1 cellular context compared by ENCODE assay signal in genomic region chr2:60552096-60552850, GRCh38.
TF ChIP-seq lines count a peak whose summit lies in the region.

No MANE protein-coding gene starts in this region.

TF ChIP-seq in HEK293, 187 proteins besides CTCF, POLR2A, EP300 and RAD21 (continued from another document and continues in another):
- no peak for TF ChIP-seq INSM2 (tag by site-specific recombination; IDR thresholded peaks at IDR 0.05)
- TF ChIP-seq PRDM6 (tag by site-specific recombination; IDR thresholded peaks at IDR 0.05) = peak; percentile 4
- no peak for TF ChIP-seq ZNF777 (tag by site-specific recombination; IDR thresholded peaks at IDR 0.05; ENCODE audit: borderline replicate concordance)
- TF ChIP-seq HOXD13 (CRISPR knock-in tag; IDR thresholded peaks at IDR 0.05; ENCODE audit: borderline replicate concordance) = no peak
- TF ChIP-seq ZNF398 (tag by site-specific recombination; IDR thresholded peaks at IDR 0.05) = peak; percentile 82
- TF ChIP-seq ZNF658 (tag by site-specific recombination; IDR thresholded peaks at IDR 0.05) = no peak
- TF ChIP-seq ZNF335 (tag by site-specific recombination; conservative IDR thresholded peaks at IDR 0.05) = peak; percentile 93
- no peak for TF ChIP-seq ZNF701 (tag by site-specific recombination; IDR thresholded peaks at IDR 0.05)
- no peak for TF ChIP-seq ZNF391 (tag by site-specific recombination; IDR thresholded peaks at IDR 0.05; ENCODE audit: borderline replicate concordance, low read depth)
- TF ChIP-seq SETDB1 (IDR thresholded peaks at IDR 0.05; ENCODE audit: insufficient read length, low read length) = no peak
- no peak for TF ChIP-seq TCF7L2 (IDR thresholded peaks at IDR 0.05; ENCODE audit: borderline replicate concordance, low read depth, low read length)
- no peak for TF ChIP-seq ZSCAN18 (tag by site-specific recombination; IDR thresholded peaks at IDR 0.05)
- no peak for TF ChIP-seq ZNF707 (tag by site-specific recombination; IDR thresholded peaks at IDR 0.05)
- peak; percentile 86 for TF ChIP-seq ZBTB26 (tag by site-specific recombination; optimal IDR thresholded peaks at IDR 0.05)
- TF ChIP-seq MEIS1 (CRISPR knock-in tag; IDR thresholded peaks at IDR 0.05; ENCODE audit: borderline replicate concordance) = no peak
- no peak for TF ChIP-seq ZNF449 (tag by site-specific recombination; IDR thresholded peaks at IDR 0.05)
- no peak for TF ChIP-seq TSHZ1 (tag by site-specific recombination; IDR thresholded peaks at IDR 0.05; ENCODE audit: borderline replicate concordance)
- no peak for TF ChIP-seq ZNF175 (tag by site-specific recombination; IDR thresholded peaks at IDR 0.05)
- no peak for TF ChIP-seq YY1 (tag by site-specific recombination; IDR thresholded peaks at IDR 0.05)
- TF ChIP-seq ZBTB10 (tag by site-specific recombination; IDR thresholded peaks at IDR 0.05) = no peak
- peak; percentile 62; the same call in 1 of the 2 replicates for TF ChIP-seq ZEB2 (tag by site-specific recombination; IDR thresholded peaks at IDR 0.05)
- TF ChIP-seq GLIS2 (tag by site-specific recombination; IDR thresholded peaks at IDR 0.05) = peak; percentile 77
- TF ChIP-seq ZSCAN16 (tag by site-specific recombination; IDR thresholded peaks at IDR 0.05) = no peak
- TF ChIP-seq REST (tag by site-specific recombination; IDR thresholded peaks at IDR 0.05) = 0 out of 2 replicates have a peak, but pooled peaks have one; percentile 14
- TF ChIP-seq ZNF341 (tag by site-specific recombination; IDR thresholded peaks at IDR 0.05; ENCODE audit: low read depth) = peak; percentile 5; the same call in 1 of the 2 replicates
- TF ChIP-seq IKZF3 (tag by site-specific recombination; IDR thresholded peaks at IDR 0.05) = 0 out of 2 replicates have a peak, but pooled peaks have one; percentile 54
- no peak for TF ChIP-seq ZNF324 (tag by site-specific recombination; IDR thresholded peaks at IDR 0.05)
- peak; percentile 11; the same call in 1 of the 2 replicates for TF ChIP-seq HIC1 (tag by site-specific recombination; IDR thresholded peaks at IDR 0.05)
- TF ChIP-seq SP2 (tag by site-specific recombination; IDR thresholded peaks at IDR 0.05) = peak; percentile 42; the same call in 1 of the 2 replicates
- no peak for TF ChIP-seq ZNF621 (tag by site-specific recombination; IDR thresholded peaks at IDR 0.05)
